17 cellular contexts compared by ENCODE assay signal in the genomic region with DNA sequence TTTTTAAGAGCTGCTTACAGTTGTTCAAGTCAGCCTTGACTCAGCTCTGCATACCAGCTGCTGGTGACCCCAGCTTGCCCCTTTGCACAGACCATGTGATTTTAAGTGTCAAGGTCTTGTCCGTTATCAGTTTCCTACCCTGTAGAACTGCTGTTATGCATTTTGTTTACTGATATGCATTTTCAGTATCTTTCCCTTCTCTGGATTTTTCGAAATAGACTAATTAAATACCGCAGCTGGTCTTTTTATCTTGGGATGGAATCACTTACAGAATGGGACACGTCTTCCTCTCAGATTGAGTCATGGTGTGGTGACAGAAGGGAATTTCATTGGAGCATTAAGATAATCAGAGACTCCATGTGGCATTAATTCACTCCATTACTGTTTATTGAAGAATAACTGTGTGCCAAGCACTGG.
A peak's percentile ranks its signal among the peaks of the same experiment; 100 is the strongest.
DNase-seq lines count a peak whose midpoint lies in the region; ATAC-seq and TF ChIP-seq lines count a peak whose summit lies in the region.
"Had no signal": no experiment of that assay in that cellular context is flagged by ENCODE, and none has a peak within 500 bp of the region (broad histone marks: within the 10 kb centered on the region; RNA-seq: fewer than 3 reads in every experiment).

No MANE protein-coding gene starts in this region.

- DNase-seq in AG08395 (ENCODE audit: low spot score), result peak; percentile 63
- peak; percentile 80 for DNase-seq in GM23248
- DNase-seq in amniotic epithelial cell (ENCODE audit: low read depth), result peak; percentile 84
- no peak for DNase-seq in hepatocyte (ENCODE audit: low spot score)
- DNase-seq in cerebellar nuclear complex (lab: John Stamatoyannopoulos, UW), result no peak
- no peak for DNase-seq in activated CD4-positive, alpha-beta T cell treated with anti-CD3 and anti-CD28 coated beads for 4 hours
- DNase-seq in COLO829 (ENCODE audit: low spot score), result no peak
- DNase-seq: activated CD4-positive, alpha-beta memory T cell treated with anti-CD3 and anti-CD28 coated beads, Interleukin-2, amount 10 ng/mL, durations not matched to agents 7 days and 5 days; activated naive CD4-positive, alpha-beta T cell treated with anti-CD3 and anti-CD28 coated beads, Interleukin-2, amount 50 U/mL, for 16 hours; COR-L47; H7; left ventricle myocardium superior; PC-3 had no signal

- H3K4me1 ChIP-seq in GM23248 (ENCODE audit: insufficient read depth) (peaks cover 70% of the 10 kb centered on the region), hepatocyte (ENCODE audit: insufficient read depth) (peaks cover 11% of the 10 kb centered on the region)
- H3K4me1 ChIP-seq: SJCRH30 had no signal

- no peaks in the 10 kb centered on the region for H3K27me3 ChIP-seq in GM23248 (replicated peaks; ENCODE audit: insufficient read depth)
- H3K27me3 ChIP-seq in hepatocyte, result no peaks in the 10 kb centered on the region
- H3K27me3 ChIP-seq: SJCRH30 had no signal

- H3K4me2 ChIP-seq in GM23248 (ENCODE audit: unreplicated experiment) (peak overlapping the region; percentile 52), hepatocyte (peak overlapping the region; percentile 18)

- no peak for ATAC-seq in HG03108 (IDR thresholded peaks at IDR 0.05; ENCODE audit: unreplicated experiment)
- ATAC-seq: GM12878, left ventricle myocardium superior, PC-3 had no signal

- no peak overlapping the region for H2AFZ ChIP-seq in GM23248
- H2AFZ ChIP-seq in hepatocyte, result no peak overlapping the region

- no peaks in the 10 kb centered on the region for H3K79me2 ChIP-seq in GM23248 (ENCODE audit: insufficient read depth)
- no peaks in the 10 kb centered on the region for H3K79me2 ChIP-seq in hepatocyte

- H3K27ac ChIP-seq in GM23248, result peak overlapping the region; percentile 87
- peak overlapping the region; percentile 14 for H3K27ac ChIP-seq in hepatocyte
- H3K27ac ChIP-seq: HL-60, SJCRH30 had no signal

- in situ Hi-C loops in GM23248 (cut with MboI), result no loop called here

- peaks cover 76% of the 10 kb centered on the region for H3F3A ChIP-seq in GM23248 (ENCODE audit: insufficient read depth)

- no peak for TF ChIP-seq CTCF in hepatocyte (IDR thresholded peaks at IDR 0.05; ENCODE audit: poor library complexity)

- H4K20me1 ChIP-seq in GM23248 (ENCODE audit: insufficient read depth) (no peaks in the 10 kb centered on the region), hepatocyte (ENCODE audit: insufficient read depth, poor library complexity, severe bottlenecking) (no peaks in the 10 kb centered on the region)

- no peaks in the 10 kb centered on the region for H3K9me3 ChIP-seq in GM23248 (ENCODE audit: low read depth)
- H3K9me3 ChIP-seq in hepatocyte (ENCODE audit: low read depth), result no peaks in the 10 kb centered on the region
- H3K9me3 ChIP-seq: SJCRH30 had no signal

- 2 to 4% methylated on average over 4 of the region's 4 CpGs for WGBS in GM23248 (ENCODE audit: low coverage in 1 of 2, low lambda C conversion rate in 2 of 2, missing lambda C conversion rate in 2 of 2), 2 experiments
- WGBS in hepatocyte (ENCODE audit: low lambda C conversion rate, missing lambda C conversion rate), result 37% methylated on average over 4 of the region's 4 CpGs

- peak overlapping the region; percentile 38; the same call in 1 of the 2 replicates for H3K9ac ChIP-seq in GM23248

- no peak overlapping the region for H3K4me3 ChIP-seq in GM23248
- no peak overlapping the region for H3K4me3 ChIP-seq in hepatocyte
- H3K4me3 ChIP-seq: GM12878, SJCRH30 had no signal

- H3K36me3 ChIP-seq in GM23248 (ENCODE audit: low read depth), result peaks cover 16% of the 10 kb centered on the region
- H3K36me3 ChIP-seq in hepatocyte (replicated peaks; ENCODE audit: insufficient read depth, low read depth), result no peaks in the 10 kb centered on the region
- H3K36me3 ChIP-seq: SJCRH30 had no signal

- H3K9me2 ChIP-seq in GM23248 (ENCODE audit: insufficient read depth) (no peaks in the 10 kb centered on the region), hepatocyte (replicated peaks; ENCODE audit: insufficient read depth) (no peaks in the 10 kb centered on the region)

Comparison
In these comparisons a context has a peak if more than half of its experiments do, and no peak if none do; other contexts are left out.
1. DNase-seq: peak in AG08395 (single experiment), GM23248 (single experiment) and amniotic epithelial cell (single experiment); none in hepatocyte (single experiment), cerebellar nuclear complex (0 of 2), activated CD4-positive, alpha-beta T cell treated with anti-CD3 and anti-CD28 coated beads for 4 hours (0 of 2) and COLO829 (single experiment).